In the genomic region with DNA sequence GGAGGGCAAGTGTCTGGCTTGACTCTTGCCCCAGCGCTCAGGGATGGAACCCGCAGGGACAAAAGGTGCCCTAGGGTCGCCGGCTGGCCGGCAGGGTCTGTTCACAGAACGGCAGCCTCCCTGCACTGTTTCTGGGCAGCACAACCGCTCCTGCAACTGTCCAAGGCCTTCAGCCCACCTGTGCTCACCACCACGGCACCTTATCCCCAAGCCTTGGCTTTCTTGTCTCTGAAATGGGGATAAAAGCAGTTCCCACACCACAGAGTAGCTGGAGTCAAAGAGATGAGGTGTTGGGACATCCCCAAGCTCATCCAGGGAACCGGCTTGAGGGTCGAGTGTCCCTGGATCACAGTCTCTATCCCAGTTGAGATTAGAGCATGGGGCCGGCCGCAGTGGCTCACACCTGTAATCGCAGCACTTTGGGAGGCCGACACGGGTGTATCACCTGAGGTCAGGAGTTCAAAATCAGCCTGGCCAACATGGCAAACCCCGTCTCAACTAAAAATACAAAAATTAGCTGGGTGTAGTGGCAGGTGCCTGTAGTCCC, we compare ENCODE assay signal across 13 cellular contexts. TPM values are rescaled to one million over a fixed set of nuclear protein-coding genes. Genes with fewer than 3 reads are reported as not detected.
A peak's percentile ranks its signal among the peaks of the same experiment; 100 is the strongest.
DNase-seq lines count a peak whose midpoint lies in the region; ATAC-seq, FAIRE-seq and TF ChIP-seq lines count a peak whose summit lies in the region.
"Had no signal": no experiment of that assay in that cellular context is flagged by ENCODE, and none has a peak within 500 bp of the region (broad histone marks: within the 10 kb centered on the region; RNA-seq: fewer than 3 reads in every experiment).

No MANE protein-coding gene starts in this region.

- H3K4me1 ChIP-seq in ascending aorta: no peaks in the 10 kb centered on the region

- FAIRE-seq in D721Med (lab: Jason Lieb, UNC): no peak
- FAIRE-seq: endothelial cell of umbilical vein had no signal

- H3K27ac Mint-ChIP-seq in activated T-cell treated with anti-CD3 and anti-CD28 coated beads, Interleukin-2, amount 50 U/mL, for 72 hours: no peak overlapping the region
- H3K27ac Mint-ChIP-seq in activated T-helper 2 cell treated with anti-CD3 and anti-CD28 coated beads, Interferon-gamma antibody, Interleukin-2, Interleukin-4, amounts not matched to agents 10 μg/mL and 5 μg/mL and 100 μg/mL, durations not matched to agents 14 hours and 24 hours and 36 hours: no peak overlapping the region
- no peak overlapping the region for H3K27ac Mint-ChIP-seq in memory B cell

- H3K4me3 Mint-ChIP-seq in activated T-cell treated with anti-CD3 and anti-CD28 coated beads, Interleukin-2, amount 50 U/mL, for 72 hours: peak overlapping the region; percentile 65
- peak overlapping the region; percentile 72 for H3K4me3 Mint-ChIP-seq in activated T-helper 2 cell treated with anti-CD3 and anti-CD28 coated beads, Interferon-gamma antibody, Interleukin-2, Interleukin-4, amounts not matched to agents 10 μg/mL and 5 μg/mL and 100 μg/mL, durations not matched to agents 14 hours and 24 hours and 36 hours (ENCODE audit: low read depth)
- peak overlapping the region; percentile 76 for H3K4me3 Mint-ChIP-seq in memory B cell

- peaks cover 3% of the 10 kb centered on the region for H3K27me3 ChIP-seq in ascending aorta

- H3K36me3 Mint-ChIP-seq in activated T-cell treated with anti-CD3 and anti-CD28 coated beads, Interleukin-2, amount 50 U/mL, for 72 hours (ENCODE audit: insufficient read depth in 2 of 2): no peaks in the 10 kb centered on the region
- H3K36me3 Mint-ChIP-seq in activated T-helper 2 cell treated with anti-CD3 and anti-CD28 coated beads, Interferon-gamma antibody, Interleukin-2, Interleukin-4, amounts not matched to agents 10 μg/mL and 5 μg/mL and 100 μg/mL, durations not matched to agents 14 hours and 24 hours and 36 hours (ENCODE audit: low read depth): no peaks in the 10 kb centered on the region
- H3K36me3 Mint-ChIP-seq in memory B cell: no peaks in the 10 kb centered on the region

- no peaks in the 10 kb centered on the region for H3K9me3 ChIP-seq in ascending aorta

- H3K27ac ChIP-seq in substantia nigra (ENCODE audit: low read depth, low read length, poor library complexity, severe bottlenecking) (peak overlapping the region; percentile 98), ascending aorta (no peak overlapping the region)

- no peak for TF ChIP-seq CTCF in D721Med (IDR thresholded peaks at IDR 0.05; ENCODE audit: insufficient read depth, missing control alignments)
- TF ChIP-seq CTCF in ascending aorta (IDR thresholded peaks at IDR 0.05): no peak

- ATAC-seq in activated T-cell treated with anti-CD3 and anti-CD28 coated beads, Interleukin-2, amount 50 U/mL, for 72 hours (replicated peaks in 1 of 2): no peak
- no peak for ATAC-seq in memory B cell (ENCODE audit: low read depth)

- H3K27me3 Mint-ChIP-seq in activated T-cell treated with anti-CD3 and anti-CD28 coated beads, Interleukin-2, amount 50 U/mL, for 72 hours (ENCODE audit: low read depth): peaks cover 18% of the 10 kb centered on the region
- H3K27me3 Mint-ChIP-seq in activated T-helper 2 cell treated with anti-CD3 and anti-CD28 coated beads, Interferon-gamma antibody, Interleukin-2, Interleukin-4, amounts not matched to agents 10 μg/mL and 5 μg/mL and 100 μg/mL, durations not matched to agents 14 hours and 24 hours and 36 hours (ENCODE audit: low read depth): peaks cover 7% of the 10 kb centered on the region
- H3K27me3 Mint-ChIP-seq in memory B cell: peaks cover 3% of the 10 kb centered on the region

- no peak for DNase-seq in activated T-cell treated with anti-CD3 and anti-CD28 coated beads, Interleukin-2, amount 50 U/mL, for 72 hours
- no peak for DNase-seq in activated T-cell treated with anti-CD3 and anti-CD28 coated beads for 4 hours
- no peak for DNase-seq in activated T-helper 2 cell treated with anti-CD3 and anti-CD28 coated beads, Interferon-gamma antibody, Interleukin-2, Interleukin-4, amounts not matched to agents 10 μg/mL and 5 μg/mL and 100 μg/mL, durations not matched to agents 14 hours and 24 hours and 36 hours (ENCODE audit: low spot score)
- DNase-seq in memory B cell (ENCODE audit: low spot score in 2 of 2): no peak
- no peak for DNase-seq in substantia nigra (lab: John Stamatoyannopoulos, UW)
- DNase-seq in D721Med (ENCODE audit: insufficient read length, low spot score): no peak
- DNase-seq in NCI-H446 treated with DMSO at 0.1 percent for 48 hours (lab: John Stamatoyannopoulos, UW): no peak
- no peak for DNase-seq in ascending aorta (ENCODE audit: low spot score in 2 of 2)
- DNase-seq: DMS153; occipital lobe; stimulated activated CD4-positive, alpha-beta T cell treated with anti-CD3 and anti-CD28 coated beads, Interleukin-12 subunit alpha, Interleukin-12 subunit beta, amount 100 ng/mL, for 4 hours; T1000 had no signal

- H3K4me3 ChIP-seq in ascending aorta: no peak overlapping the region

- intact Hi-C loops in activated T-helper 2 cell treated with anti-CD3 and anti-CD28 coated beads, Interferon-gamma antibody, Interleukin-2, Interleukin-4, amounts not matched to agents 10 μg/mL and 5 μg/mL and 100 μg/mL, durations not matched to agents 14 hours and 24 hours and 36 hours (cut with micrococcal nuclease): no loop called here
- intact Hi-C loops in ascending aorta (cut with DNase I): no loop called here

- H3K9me3 Mint-ChIP-seq in activated T-cell treated with anti-CD3 and anti-CD28 coated beads, Interleukin-2, amount 50 U/mL, for 72 hours: no peaks in the 10 kb centered on the region
- H3K9me3 Mint-ChIP-seq in activated T-helper 2 cell treated with anti-CD3 and anti-CD28 coated beads, Interferon-gamma antibody, Interleukin-2, Interleukin-4, amounts not matched to agents 10 μg/mL and 5 μg/mL and 100 μg/mL, durations not matched to agents 14 hours and 24 hours and 36 hours: no peaks in the 10 kb centered on the region
- H3K9me3 Mint-ChIP-seq in memory B cell: no peaks in the 10 kb centered on the region

- peaks cover 9% of the 10 kb centered on the region for H3K4me1 Mint-ChIP-seq in activated T-cell treated with anti-CD3 and anti-CD28 coated beads, Interleukin-2, amount 50 U/mL, for 72 hours (ENCODE audit: low read depth)
- H3K4me1 Mint-ChIP-seq in activated T-helper 2 cell treated with anti-CD3 and anti-CD28 coated beads, Interferon-gamma antibody, Interleukin-2, Interleukin-4, amounts not matched to agents 10 μg/mL and 5 μg/mL and 100 μg/mL, durations not matched to agents 14 hours and 24 hours and 36 hours (ENCODE audit: low read depth): peaks cover 2% of the 10 kb centered on the region
- peaks cover 11% of the 10 kb centered on the region for H3K4me1 Mint-ChIP-seq in memory B cell

- H3K36me3 ChIP-seq in ascending aorta: no peaks in the 10 kb centered on the region

RNA-seq across cellular contexts. Expression of a gene that starts 4.7 kb away (rescaled TPM):
- 1 to 10 TPM; 4.0 to 4.1 TPM for total RNA-seq in activated T-cell treated with anti-CD3 and anti-CD28 coated beads, Interleukin-2, amount 50 U/mL, for 72 hours
- 1.9 and 3.2 TPM in 2 replicates for total RNA-seq in activated T-helper 2 cell treated with anti-CD3 and anti-CD28 coated beads, Interferon-gamma antibody, Interleukin-2, Interleukin-4, amounts not matched to agents 10 μg/mL and 5 μg/mL and 100 μg/mL, durations not matched to agents 14 hours and 24 hours and 36 hours
- total RNA-seq in ascending aorta: not detected
